Comparison of ENCODE assay signal across 8 cellular contexts in the genomic region with DNA sequence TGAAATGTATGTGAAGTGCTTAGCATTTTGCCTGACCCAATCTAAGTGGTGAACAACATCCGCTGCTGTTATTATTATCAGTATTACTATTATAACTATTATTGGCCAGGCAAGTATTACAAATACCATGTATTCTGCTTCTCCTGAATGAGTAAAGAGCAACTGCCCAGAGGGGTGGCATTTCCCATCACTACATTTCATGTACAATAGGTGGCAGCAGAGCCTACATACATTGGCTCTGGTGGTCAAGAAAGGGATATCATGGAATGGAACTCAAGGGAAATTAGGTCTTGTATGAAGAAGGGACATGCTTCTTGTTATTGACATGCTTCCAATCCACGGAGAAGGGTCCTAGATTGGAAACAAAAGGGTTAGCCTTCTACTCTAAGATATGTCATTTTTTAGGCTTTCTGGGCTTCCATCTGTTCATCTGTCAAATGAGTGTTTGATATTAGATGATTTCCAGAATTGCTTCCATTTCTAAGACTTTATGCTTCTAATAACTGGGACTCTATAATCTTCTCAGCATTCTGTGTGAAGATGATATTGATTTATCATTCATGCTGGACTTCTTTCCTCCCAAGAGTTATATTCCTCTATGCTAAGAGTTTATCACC.
DNase-seq lines count a peak whose midpoint lies in the region; ATAC-seq and TF ChIP-seq lines count a peak whose summit lies in the region.

No MANE protein-coding gene starts in this region.

- peak; percentile 99 for ATAC-seq in PC-3

- H3K27ac ChIP-seq in PC-3 (ENCODE audit: low read length), result no peak overlapping the region
- H3K27ac ChIP-seq in endodermal cell (ENCODE audit: low read depth, low read length), result no peak overlapping the region

- no peak overlapping the region for H3K27ac Mint-ChIP-seq in endodermal cell

- no peak overlapping the region for H2AFZ ChIP-seq in PC-3 (ENCODE audit: low read length)

- H3K4me3 ChIP-seq in PC-3 (ENCODE audit: low read length) (no peak overlapping the region), endodermal cell (ENCODE audit: low read length) (no peak overlapping the region)

- DNase-seq in AG20443 (ENCODE audit: low spot score) (peak; percentile 75), GM13976 (ENCODE audit: low spot score) (peak; percentile 28), PC-3 (peak; percentile 90), endodermal cell (peak; percentile 83), midbrain (lab: John Stamatoyannopoulos, UW) (peak; percentile 53)
- no peak for DNase-seq in activated effector memory CD4-positive, alpha-beta T cell treated with anti-CD3 and anti-CD28 coated beads, Interleukin-2, amount 50 U/mL, for 16 hours
- no peak for DNase-seq in activated CD4-positive, alpha-beta T cell treated with anti-CD3 and anti-CD28 coated beads, Interleukin-2, amount 50 U/mL, for 4 hours

- no peaks in the 10 kb centered on the region for H3K79me2 ChIP-seq in PC-3 (ENCODE audit: low read length)

- intact Hi-C loops in PC-3 (cut with micrococcal nuclease), result loop anchor here (1.0 to 10.0 kb wide), 5 partner anchors 180 to 410 kb away; no protein-coding TSS in a partner anchor

- no TSS peak for BruUV-seq in PC-3 (replicated peaks; lab: Mats Ljungman, UMichigan)

- peaks cover 3% of the 10 kb centered on the region for H3K4me1 Mint-ChIP-seq in endodermal cell

- TF ChIP-seq EP300 in Ishikawa (IDR thresholded peaks at IDR 0.05; ENCODE audit: borderline replicate concordance), result no peak

- no peaks in the 10 kb centered on the region for H3K27me3 Mint-ChIP-seq in endodermal cell (ENCODE audit: insufficient read depth)

- H3K4me1 ChIP-seq in PC-3 (ENCODE audit: insufficient read depth, low read length), result no peaks in the 10 kb centered on the region
- H3K4me1 ChIP-seq in endodermal cell (ENCODE audit: control insufficient read depth, insufficient read depth, low read length), result peaks cover 3% of the 10 kb centered on the region

- no peaks in the 10 kb centered on the region for H3K9me3 ChIP-seq in PC-3 (ENCODE audit: low read length)
- H3K9me3 ChIP-seq in endodermal cell (ENCODE audit: control insufficient read depth, low read length), result no peaks in the 10 kb centered on the region

- peak; percentile 32 for TF ChIP-seq CTCF in GM13976 (IDR thresholded peaks at IDR 0.05; ENCODE audit: borderline replicate concordance, control extremely low read depth, extremely low read depth, insufficient read depth, missing control alignments)
- peak; percentile 97 for TF ChIP-seq CTCF in PC-3 (conservative IDR thresholded peaks at IDR 0.05; ENCODE audit: low read depth, low read length)
- peak; percentile 100 for TF ChIP-seq CTCF in endodermal cell (conservative IDR thresholded peaks at IDR 0.05)

- H3K27me3 ChIP-seq in PC-3 (ENCODE audit: low read length), result no peaks in the 10 kb centered on the region
- H3K27me3 ChIP-seq in endodermal cell (ENCODE audit: control insufficient read depth, insufficient read depth, low read length, poor library complexity, severe bottlenecking), result no peaks in the 10 kb centered on the region

- no peaks in the 10 kb centered on the region for H3K36me3 Mint-ChIP-seq in endodermal cell (ENCODE audit: low read depth)

- H3K9ac ChIP-seq in PC-3 (ENCODE audit: low read length) (no peak overlapping the region), endodermal cell (ENCODE audit: extremely low read depth, low read length, poor library complexity, severe bottlenecking) (no peak overlapping the region)

- POLR2A ChIA-PET in PC-3 (lab: Charles Lee; ENCODE audit: unreplicated experiment), result no interaction called here

- in situ Hi-C loops in GM13976 (cut with MboI; ENCODE audit: low sequenced_read_pairs, unreplicated experiment), result no loop called here

- CTCF ChIA-PET in PC-3 (lab: Charles Lee), result no interaction called here

- no peak overlapping the region for H3K4me2 ChIP-seq in PC-3 (ENCODE audit: low read length)

- no peaks in the 10 kb centered on the region for H3K9me2 ChIP-seq in PC-3 (replicated peaks; ENCODE audit: low read length)

- no peaks in the 10 kb centered on the region for H4K20me1 ChIP-seq in PC-3 (ENCODE audit: low read length)

- no peaks in the 10 kb centered on the region for H3K9me3 Mint-ChIP-seq in endodermal cell

- H3F3A ChIP-seq in PC-3 (ENCODE audit: low read length, unreplicated experiment), result no peaks in the 10 kb centered on the region

- 39 to 83% methylated on average over 1 of the region's 2 CpGs for WGBS in endodermal cell (ENCODE audit: insufficient coverage in 1 of 2, insufficient read length in 1 of 2), 2 experiments

- peak; percentile 97 for TF ChIP-seq RAD21 in Ishikawa (IDR thresholded peaks at IDR 0.05; ENCODE audit: low read depth)

- no peak overlapping the region for H3K4me3 Mint-ChIP-seq in endodermal cell

- H3K36me3 ChIP-seq in PC-3 (ENCODE audit: low read depth, low read length) (no peaks in the 10 kb centered on the region), endodermal cell (ENCODE audit: control insufficient read depth, insufficient read depth, low read length) (no peaks in the 10 kb centered on the region)

TF ChIP-seq in Ishikawa, 13 proteins besides CTCF, POLR2A, EP300 and RAD21:
- TF ChIP-seq EGR1 (IDR thresholded peaks at IDR 0.05) (no peak), NFIC (IDR thresholded peaks at IDR 0.05) (no peak), CEBPB (IDR thresholded peaks at IDR 0.05) (no peak), TEAD4 (IDR thresholded peaks at IDR 0.05) (no peak), ZBTB7A (IDR thresholded peaks at IDR 0.05; ENCODE audit: low read depth) (no peak), FOXM1 (IDR thresholded peaks at IDR 0.05; ENCODE audit: borderline replicate concordance, low read depth) (no peak), TCF12 (IDR thresholded peaks at IDR 0.05; ENCODE audit: low read depth) (no peak), YY1 (IDR thresholded peaks at IDR 0.05; ENCODE audit: low read depth) (no peak), TAF1 (IDR thresholded peaks at IDR 0.05; ENCODE audit: low read depth) (no peak), CREB1 (IDR thresholded peaks at IDR 0.05; ENCODE audit: low read depth) (no peak)
- TF ChIP-seq, protein P1, sequence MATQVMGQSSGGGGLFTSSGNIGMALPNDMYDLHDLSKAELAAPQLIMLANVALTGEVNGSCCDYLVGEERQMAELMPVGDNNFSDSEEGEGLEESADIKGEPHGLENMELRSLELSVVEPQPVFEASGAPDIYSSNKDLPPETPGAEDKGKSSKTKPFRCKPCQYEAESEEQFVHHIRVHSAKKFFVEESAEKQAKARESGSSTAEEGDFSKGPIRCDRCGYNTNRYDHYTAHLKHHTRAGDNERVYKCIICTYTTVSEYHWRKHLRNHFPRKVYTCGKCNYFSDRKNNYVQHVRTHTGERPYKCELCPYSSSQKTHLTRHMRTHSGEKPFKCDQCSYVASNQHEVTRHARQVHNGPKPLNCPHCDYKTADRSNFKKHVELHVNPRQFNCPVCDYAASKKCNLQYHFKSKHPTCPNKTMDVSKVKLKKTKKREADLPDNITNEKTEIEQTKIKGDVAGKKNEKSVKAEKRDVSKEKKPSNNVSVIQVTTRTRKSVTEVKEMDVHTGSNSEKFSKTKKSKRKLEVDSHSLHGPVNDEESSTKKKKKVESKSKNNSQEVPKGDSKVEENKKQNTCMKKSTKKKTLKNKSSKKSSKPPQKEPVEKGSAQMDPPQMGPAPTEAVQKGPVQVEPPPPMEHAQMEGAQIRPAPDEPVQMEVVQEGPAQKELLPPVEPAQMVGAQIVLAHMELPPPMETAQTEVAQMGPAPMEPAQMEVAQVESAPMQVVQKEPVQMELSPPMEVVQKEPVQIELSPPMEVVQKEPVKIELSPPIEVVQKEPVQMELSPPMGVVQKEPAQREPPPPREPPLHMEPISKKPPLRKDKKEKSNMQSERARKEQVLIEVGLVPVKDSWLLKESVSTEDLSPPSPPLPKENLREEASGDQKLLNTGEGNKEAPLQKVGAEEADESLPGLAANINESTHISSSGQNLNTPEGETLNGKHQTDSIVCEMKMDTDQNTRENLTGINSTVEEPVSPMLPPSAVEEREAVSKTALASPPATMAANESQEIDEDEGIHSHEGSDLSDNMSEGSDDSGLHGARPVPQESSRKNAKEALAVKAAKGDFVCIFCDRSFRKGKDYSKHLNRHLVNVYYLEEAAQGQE (IDR thresholded peaks at IDR 0.05; ENCODE audit: low read depth), result no peak
- TF ChIP-seq, protein P2, sequence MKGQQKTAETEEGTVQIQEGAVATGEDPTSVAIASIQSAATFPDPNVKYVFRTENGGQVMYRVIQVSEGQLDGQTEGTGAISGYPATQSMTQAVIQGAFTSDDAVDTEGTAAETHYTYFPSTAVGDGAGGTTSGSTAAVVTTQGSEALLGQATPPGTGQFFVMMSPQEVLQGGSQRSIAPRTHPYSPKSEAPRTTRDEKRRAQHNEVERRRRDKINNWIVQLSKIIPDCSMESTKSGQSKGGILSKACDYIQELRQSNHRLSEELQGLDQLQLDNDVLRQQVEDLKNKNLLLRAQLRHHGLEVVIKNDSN (IDR thresholded peaks at IDR 0.05), result no peak
- TF ChIP-seq, protein P3, sequence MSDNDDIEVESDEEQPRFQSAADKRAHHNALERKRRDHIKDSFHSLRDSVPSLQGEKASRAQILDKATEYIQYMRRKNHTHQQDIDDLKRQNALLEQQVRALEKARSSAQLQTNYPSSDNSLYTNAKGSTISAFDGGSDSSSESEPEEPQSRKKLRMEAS (IDR thresholded peaks at IDR 0.05), result no peak

Comparison
In these comparisons a context has a peak if more than half of its experiments do, and no peak if none do; other contexts are left out.
1. DNase-seq: peak in AG20443 (single experiment), GM13976 (single experiment), PC-3 (single experiment), endodermal cell (single experiment) and midbrain (single experiment); none in activated effector memory CD4-positive, alpha-beta T cell treated with anti-CD3 and anti-CD28 coated beads, Interleukin-2, amount 50 U/mL, for 16 hours (single experiment) and activated CD4-positive, alpha-beta T cell treated with anti-CD3 and anti-CD28 coated beads, Interleukin-2, amount 50 U/mL, for 4 hours (0 of 2).
2. CTCF ChIP-seq: peak in every context shown above with its lines; median percentile 100 in endodermal cell; 97 in PC-3; 32 in GM13976.